3 cellular contexts compared by ENCODE assay signal in the genomic region with DNA sequence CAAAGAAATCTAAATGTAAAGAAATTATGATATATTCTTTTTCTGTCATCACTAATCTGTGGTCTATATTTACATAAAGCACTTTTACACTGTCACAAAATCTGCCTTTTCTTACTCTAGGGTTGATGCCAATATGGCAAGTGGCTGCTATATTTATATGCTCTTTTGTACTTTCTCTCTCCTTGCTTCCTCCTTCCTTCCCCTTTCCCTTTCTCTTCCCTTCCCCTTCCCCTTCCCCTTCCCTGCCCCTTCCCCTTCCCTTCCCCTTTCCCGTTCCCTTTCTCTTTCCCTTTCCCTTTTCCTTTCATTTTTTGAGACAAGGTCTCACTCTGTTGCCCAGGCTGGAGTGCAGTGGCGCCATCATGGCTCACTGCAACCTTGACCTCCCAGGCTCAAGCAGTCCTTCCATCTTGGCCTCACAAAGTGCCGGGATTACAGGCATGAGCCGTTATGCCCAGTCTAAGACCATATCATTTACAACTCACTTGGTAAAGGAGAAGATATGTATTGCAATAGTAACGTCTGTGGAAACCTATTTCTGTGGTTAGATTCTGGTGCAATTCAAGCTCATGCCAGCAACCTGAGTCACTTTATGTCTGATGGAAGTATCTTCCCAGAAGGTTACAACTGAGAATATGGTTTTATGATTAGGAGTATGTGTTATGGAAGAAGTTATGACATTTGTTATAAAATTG.
TF ChIP-seq lines count a peak whose summit lies in the region.

No MANE protein-coding gene starts in this region.

TF ChIP-seq in A549, 52 proteins besides CTCF, POLR2A, EP300 and RAD21:
- TF ChIP-seq ZFP36 (IDR thresholded peaks at IDR 0.05; ENCODE audit: borderline replicate concordance, partially characterized antibody) (no peak), CEBPB (IDR thresholded peaks at IDR 0.05) (0 out of 4 replicates have a peak, but pooled peaks of 1 of the 2 experiments have one; percentile 32), NPAS2 (CRISPR knock-in tag; IDR thresholded peaks at IDR 0.05; ENCODE audit: borderline replicate concordance) (no peak), JUN (IDR thresholded peaks at IDR 0.05) (no peak), FOXS1 (CRISPR knock-in tag; IDR thresholded peaks at IDR 0.05) (no peak), CBX2 (IDR thresholded peaks at IDR 0.05; ENCODE audit: borderline replicate concordance, low read depth) (no peak), CHD2 (IDR thresholded peaks at IDR 0.05; ENCODE audit: low read length, partially characterized antibody) (no peak), FOSL2 (IDR thresholded peaks at IDR 0.05) (no peak), FOSL2 (CRISPR knock-in tag; IDR thresholded peaks at IDR 0.05) (peak; percentile 34; the same call in 1 of the 2 replicates), NR3C1 (IDR thresholded peaks at IDR 0.05) (no peak)
- TF ChIP-seq, protein P1, sequence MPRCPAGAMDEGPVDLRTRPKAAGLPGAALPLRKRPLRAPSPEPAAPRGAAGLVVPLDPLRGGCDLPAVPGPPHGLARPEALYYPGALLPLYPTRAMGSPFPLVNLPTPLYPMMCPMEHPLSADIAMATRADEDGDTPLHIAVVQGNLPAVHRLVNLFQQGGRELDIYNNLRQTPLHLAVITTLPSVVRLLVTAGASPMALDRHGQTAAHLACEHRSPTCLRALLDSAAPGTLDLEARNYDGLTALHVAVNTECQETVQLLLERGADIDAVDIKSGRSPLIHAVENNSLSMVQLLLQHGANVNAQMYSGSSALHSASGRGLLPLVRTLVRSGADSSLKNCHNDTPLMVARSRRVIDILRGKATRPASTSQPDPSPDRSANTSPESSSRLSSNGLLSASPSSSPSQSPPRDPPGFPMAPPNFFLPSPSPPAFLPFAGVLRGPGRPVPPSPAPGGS (IDR thresholded peaks at IDR 0.05), result no peak

TF ChIP-seq in SK-N-SH, 30 proteins besides CTCF, POLR2A, EP300 and RAD21 (continues in another document):
- TF ChIP-seq NRF1 (IDR thresholded peaks at IDR 0.05; ENCODE audit: low read depth, low read length) (no peak), RXRA (IDR thresholded peaks at IDR 0.05; ENCODE audit: borderline replicate concordance, low read depth) (no peak), FOXM1 (IDR thresholded peaks at IDR 0.05; ENCODE audit: low read depth) (no peak), EZH2phosphoT487 (IDR thresholded peaks at IDR 0.05; ENCODE audit: borderline replicate concordance, low read depth) (no peak), SIN3A (IDR thresholded peaks at IDR 0.05; ENCODE audit: borderline replicate concordance, low read depth, low read length) (no peak), TAF1 (IDR thresholded peaks at IDR 0.05; ENCODE audit: borderline replicate concordance, low read depth, low read length) (no peak), RCOR1 (IDR thresholded peaks at IDR 0.05; ENCODE audit: low read length) (no peak), TEAD4 (IDR thresholded peaks at IDR 0.05; ENCODE audit: borderline replicate concordance, insufficient read depth) (no peak), CHD2 (IDR thresholded peaks at IDR 0.05; ENCODE audit: low read length, partially characterized antibody) (no peak), FOSL2 (IDR thresholded peaks at IDR 0.05; ENCODE audit: borderline replicate concordance, low read depth) (peak; percentile 78), GABPA (IDR thresholded peaks at IDR 0.05; ENCODE audit: low read depth) (no peak), NFIC (IDR thresholded peaks at IDR 0.05; ENCODE audit: borderline replicate concordance) (no peak)
- TF ChIP-seq, protein P2, sequence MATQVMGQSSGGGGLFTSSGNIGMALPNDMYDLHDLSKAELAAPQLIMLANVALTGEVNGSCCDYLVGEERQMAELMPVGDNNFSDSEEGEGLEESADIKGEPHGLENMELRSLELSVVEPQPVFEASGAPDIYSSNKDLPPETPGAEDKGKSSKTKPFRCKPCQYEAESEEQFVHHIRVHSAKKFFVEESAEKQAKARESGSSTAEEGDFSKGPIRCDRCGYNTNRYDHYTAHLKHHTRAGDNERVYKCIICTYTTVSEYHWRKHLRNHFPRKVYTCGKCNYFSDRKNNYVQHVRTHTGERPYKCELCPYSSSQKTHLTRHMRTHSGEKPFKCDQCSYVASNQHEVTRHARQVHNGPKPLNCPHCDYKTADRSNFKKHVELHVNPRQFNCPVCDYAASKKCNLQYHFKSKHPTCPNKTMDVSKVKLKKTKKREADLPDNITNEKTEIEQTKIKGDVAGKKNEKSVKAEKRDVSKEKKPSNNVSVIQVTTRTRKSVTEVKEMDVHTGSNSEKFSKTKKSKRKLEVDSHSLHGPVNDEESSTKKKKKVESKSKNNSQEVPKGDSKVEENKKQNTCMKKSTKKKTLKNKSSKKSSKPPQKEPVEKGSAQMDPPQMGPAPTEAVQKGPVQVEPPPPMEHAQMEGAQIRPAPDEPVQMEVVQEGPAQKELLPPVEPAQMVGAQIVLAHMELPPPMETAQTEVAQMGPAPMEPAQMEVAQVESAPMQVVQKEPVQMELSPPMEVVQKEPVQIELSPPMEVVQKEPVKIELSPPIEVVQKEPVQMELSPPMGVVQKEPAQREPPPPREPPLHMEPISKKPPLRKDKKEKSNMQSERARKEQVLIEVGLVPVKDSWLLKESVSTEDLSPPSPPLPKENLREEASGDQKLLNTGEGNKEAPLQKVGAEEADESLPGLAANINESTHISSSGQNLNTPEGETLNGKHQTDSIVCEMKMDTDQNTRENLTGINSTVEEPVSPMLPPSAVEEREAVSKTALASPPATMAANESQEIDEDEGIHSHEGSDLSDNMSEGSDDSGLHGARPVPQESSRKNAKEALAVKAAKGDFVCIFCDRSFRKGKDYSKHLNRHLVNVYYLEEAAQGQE (IDR thresholded peaks at IDR 0.05; ENCODE audit: low read depth, low read length), result no peak
- TF ChIP-seq, protein P3, sequence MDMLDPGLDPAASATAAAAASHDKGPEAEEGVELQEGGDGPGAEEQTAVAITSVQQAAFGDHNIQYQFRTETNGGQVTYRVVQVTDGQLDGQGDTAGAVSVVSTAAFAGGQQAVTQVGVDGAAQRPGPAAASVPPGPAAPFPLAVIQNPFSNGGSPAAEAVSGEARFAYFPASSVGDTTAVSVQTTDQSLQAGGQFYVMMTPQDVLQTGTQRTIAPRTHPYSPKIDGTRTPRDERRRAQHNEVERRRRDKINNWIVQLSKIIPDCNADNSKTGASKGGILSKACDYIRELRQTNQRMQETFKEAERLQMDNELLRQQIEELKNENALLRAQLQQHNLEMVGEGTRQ (IDR thresholded peaks at IDR 0.05; ENCODE audit: borderline replicate concordance, low read depth, low read length), result no peak
- TF ChIP-seq, protein P4, sequence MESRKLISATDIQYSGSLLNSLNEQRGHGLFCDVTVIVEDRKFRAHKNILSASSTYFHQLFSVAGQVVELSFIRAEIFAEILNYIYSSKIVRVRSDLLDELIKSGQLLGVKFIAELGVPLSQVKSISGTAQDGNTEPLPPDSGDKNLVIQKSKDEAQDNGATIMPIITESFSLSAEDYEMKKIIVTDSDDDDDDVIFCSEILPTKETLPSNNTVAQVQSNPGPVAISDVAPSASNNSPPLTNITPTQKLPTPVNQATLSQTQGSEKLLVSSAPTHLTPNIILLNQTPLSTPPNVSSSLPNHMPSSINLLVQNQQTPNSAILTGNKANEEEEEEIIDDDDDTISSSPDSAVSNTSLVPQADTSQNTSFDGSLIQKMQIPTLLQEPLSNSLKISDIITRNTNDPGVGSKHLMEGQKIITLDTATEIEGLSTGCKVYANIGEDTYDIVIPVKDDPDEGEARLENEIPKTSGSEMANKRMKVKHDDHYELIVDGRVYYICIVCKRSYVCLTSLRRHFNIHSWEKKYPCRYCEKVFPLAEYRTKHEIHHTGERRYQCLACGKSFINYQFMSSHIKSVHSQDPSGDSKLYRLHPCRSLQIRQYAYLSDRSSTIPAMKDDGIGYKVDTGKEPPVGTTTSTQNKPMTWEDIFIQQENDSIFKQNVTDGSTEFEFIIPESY (IDR thresholded peaks at IDR 0.05; ENCODE audit: borderline replicate concordance, low read depth), result no peak
- TF ChIP-seq, protein P5, sequence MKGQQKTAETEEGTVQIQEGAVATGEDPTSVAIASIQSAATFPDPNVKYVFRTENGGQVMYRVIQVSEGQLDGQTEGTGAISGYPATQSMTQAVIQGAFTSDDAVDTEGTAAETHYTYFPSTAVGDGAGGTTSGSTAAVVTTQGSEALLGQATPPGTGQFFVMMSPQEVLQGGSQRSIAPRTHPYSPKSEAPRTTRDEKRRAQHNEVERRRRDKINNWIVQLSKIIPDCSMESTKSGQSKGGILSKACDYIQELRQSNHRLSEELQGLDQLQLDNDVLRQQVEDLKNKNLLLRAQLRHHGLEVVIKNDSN (IDR thresholded peaks at IDR 0.05; ENCODE audit: borderline replicate concordance, low read depth), result no peak

TF ChIP-seq in HEK293T, 16 proteins besides CTCF, POLR2A, EP300 and RAD21:
- no peak for TF ChIP-seq HDGF (IDR thresholded peaks at IDR 0.05; ENCODE audit: borderline replicate concordance)
